Comparison of ENCODE assay signal across 37 cellular contexts in genomic region chr6:157386454-157386853, GRCh38.
"Had no signal": no experiment of that assay in that cellular context is flagged by ENCODE, and none has a peak within 500 bp of the region (broad histone marks: within the 10 kb centered on the region; RNA-seq: fewer than 3 reads in every experiment).

No MANE protein-coding gene starts in this region.

- ATAC-seq: Panc1, PC-3, Right ventricle myocardium inferior had no signal

- FAIRE-seq: RCC 7860 had no signal

- H3K36me3 ChIP-seq: SJCRH30 had no signal

- DNase-seq: Karpas-422, KBM-7, MM.1S, MV-4-11, NCI-H1048, NCI-H1092 treated with DMSO at 0.1 percent for 48 hours, NCI-H1105 treated with DMSO at 0.1 percent for 48 hours, NCI-H1417, NCI-H1436, NCI-H146, NCI-H1694, NCI-H187, NCI-H1930, NCI-H2029 treated with DMSO at 0.1 percent for 48 hours, NCI-H2081 treated with DMSO at 0.1 percent for 48 hours, NCI-H2107, NCI-H2171, NCI-H226, NCI-H446 treated with DMSO at 0.1 percent for 48 hours, NCI-H510A, NCI-H524, NCI-H526, NCI-H69, NCI-H748 treated with DMSO at 0.1 percent for 48 hours, NCI-H82, OCI-M1, PC-3, SHP77, SIG-M5, SJCRH30, SK-N-SH, SW 1271 had no signal

- H3K4me2 ChIP-seq: KMS-11, SK-N-SH had no signal

- H3K4me1 ChIP-seq: SJCRH30 had no signal

- H3K27me3 ChIP-seq: SJCRH30 had no signal

- H3K27ac ChIP-seq: KMS-11, RWPE1, SJCRH30 had no signal

- H3K9ac ChIP-seq: KMS-11, SK-N-SH had no signal

- H3K4me3 ChIP-seq: SJCRH30 had no signal
